In the genomic region with DNA sequence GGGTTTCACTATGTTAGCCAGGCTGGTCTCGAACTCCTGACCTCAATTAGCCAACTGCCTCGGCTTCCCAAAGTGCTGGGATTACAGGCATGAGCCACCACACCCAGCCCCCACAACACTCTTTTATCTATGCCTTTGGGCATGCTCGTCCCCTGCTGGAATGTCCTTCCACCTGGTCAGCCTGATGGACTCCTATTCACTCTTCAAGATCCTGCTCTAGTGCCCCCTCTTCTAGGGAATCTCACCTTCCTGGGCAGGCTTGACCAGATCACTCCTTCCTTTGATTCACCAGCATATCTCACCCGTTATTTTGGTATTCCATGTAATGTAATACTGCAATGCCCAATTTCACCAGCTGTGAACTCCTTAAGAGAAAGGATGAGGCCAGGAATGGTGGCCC, we compare ENCODE assay signal across 26 cellular contexts. TPM values are rescaled to one million over a fixed set of nuclear protein-coding genes. Genes with fewer than 3 reads are reported as not detected.
A peak's percentile ranks its signal among the peaks of the same experiment; 100 is the strongest.
DNase-seq lines count a peak whose midpoint lies in the region; ATAC-seq, FAIRE-seq and TF ChIP-seq lines count a peak whose summit lies in the region.
"Had no signal": no experiment of that assay in that cellular context is flagged by ENCODE, and none has a peak within 500 bp of the region (broad histone marks: within the 10 kb centered on the region; RNA-seq: fewer than 3 reads in every experiment).

No MANE protein-coding gene starts in this region.

- H3K36me3 ChIP-seq in heart right ventricle = no peaks in the 10 kb centered on the region
- no peaks in the 10 kb centered on the region for H3K36me3 ChIP-seq in kidney (ENCODE audit: control insufficient read depth in 1 of 2, insufficient read depth in 2 of 2, low read length in 2 of 2)
- H3K36me3 ChIP-seq: BE2C, BLaER1 had no signal

- peaks cover 2% of the 10 kb centered on the region for H3K27me3 Mint-ChIP-seq in activated CD4-positive, alpha-beta T cell treated with anti-CD3 and anti-CD28 coated beads for 36 hours

- TF ChIP-seq CTCF in heart right ventricle (IDR thresholded peaks at IDR 0.05) (no peak), kidney (IDR thresholded peaks at IDR 0.05; ENCODE audit: borderline replicate concordance, extremely low read depth, insufficient read depth) (no peak)

- POLR2A ChIA-PET in activated CD4-positive, alpha-beta T cell treated with anti-CD3 and anti-CD28 coated beads for 36 hours (lab: Charles Lee) = no interaction called here

- H3K27ac Mint-ChIP-seq in activated CD4-positive, alpha-beta T cell treated with anti-CD3 and anti-CD28 coated beads for 36 hours = no peak overlapping the region
- H3K27ac Mint-ChIP-seq: CD14-positive monocyte; CD4-positive, CD25-positive, alpha-beta regulatory T cell had no signal

- DNase-seq in Right ventricle myocardium superior (peak; percentile 5), heart right ventricle (no peak), kidney (peak; percentile 7), NCI-H82 (lab: John Stamatoyannopoulos, UW) (no peak)
- no peak for DNase-seq in activated CD4-positive, alpha-beta T cell treated with anti-CD3 and anti-CD28 coated beads for 36 hours
- DNase-seq: 8988T; ACHN; BE2C; C1 segment of cervical spinal cord; CD4-positive, alpha-beta memory T cell; CD4-positive, CD25-positive, alpha-beta regulatory T cell; CD8-positive, alpha-beta memory T cell; COR-L47; DMS 273 treated with DMSO at 0.1 percent for 48 hours; DMS153; DMS53; DMS79; DND-41; EL; GDM1 had no signal

- H3K9me3 ChIP-seq in heart right ventricle (peaks cover 0 to 8% (median 0%) of the 10 kb centered on the region in 11 donors), kidney (ENCODE audit: control insufficient read depth in 1 of 2, low read length in 2 of 2) (peaks cover 0 to 5% of the 10 kb centered on the region in 2 donors)
- H3K9me3 ChIP-seq: BE2C, BLaER1 had no signal

- 71 to 84% methylated on average over 4 of the region's 4 CpGs for WGBS in heart right ventricle, 2 donors

- H3K27ac ChIP-seq in heart right ventricle = no peak overlapping the region
- no peak overlapping the region for H3K27ac ChIP-seq in kidney (ENCODE audit: low read depth in 2 of 2, low read length in 2 of 2)
- H3K27ac ChIP-seq: BLaER1 had no signal

- H3K4me3 ChIP-seq in heart right ventricle = no peak overlapping the region
- no peak overlapping the region for H3K4me3 ChIP-seq in kidney (ENCODE audit: low read length in 2 of 2)
- H3K4me3 ChIP-seq: BLaER1, GM12878 had no signal

- no peak overlapping the region for H3K9ac ChIP-seq in kidney (ENCODE audit: low read length in 2 of 2)
- H3K9ac ChIP-seq: BLaER1 had no signal

- intact Hi-C loops in Right ventricle myocardium superior (cut with DNase I) = no loop called here
- intact Hi-C loops in heart right ventricle (cut with DNase I) = no loop called here
- intact Hi-C loops in kidney (cut with DNase I) = no loop called here
- intact Hi-C loops in activated CD4-positive, alpha-beta T cell treated with anti-CD3 and anti-CD28 coated beads for 36 hours (cut with DNase I, micrococcal nuclease) = no loop called here

- no peak for FAIRE-seq in kidney (lab: Jason Lieb, UNC)
- FAIRE-seq: A204.1, GM12878, GM12892, GM18507 had no signal

- no peaks in the 10 kb centered on the region for H3K36me3 Mint-ChIP-seq in activated CD4-positive, alpha-beta T cell treated with anti-CD3 and anti-CD28 coated beads for 36 hours (ENCODE audit: low read depth)
- H3K36me3 Mint-ChIP-seq: CD4-positive, alpha-beta memory T cell had no signal

- CTCF ChIA-PET in activated CD4-positive, alpha-beta T cell treated with anti-CD3 and anti-CD28 coated beads for 36 hours (lab: Charles Lee) = interaction anchor here (0.6 to 0.9 kb wide), 2 partner anchors 8 to 17 kb away, joined by 3 to 6 read pairs; a partner anchor contains a TSS

- no peaks in the 10 kb centered on the region for H3K9me3 Mint-ChIP-seq in activated CD4-positive, alpha-beta T cell treated with anti-CD3 and anti-CD28 coated beads for 36 hours (ENCODE audit: low read depth)
- H3K9me3 Mint-ChIP-seq: CD4-positive, CD25-positive, alpha-beta regulatory T cell; CD8-positive, alpha-beta memory T cell had no signal

- peaks cover 0 to 23% (median 4%) of the 10 kb centered on the region in 7 donors for H3K27me3 ChIP-seq in heart right ventricle
- H3K27me3 ChIP-seq: BLaER1 had no signal

- H3K4me1 ChIP-seq in heart right ventricle (no peaks in the 10 kb centered on the region), kidney (ENCODE audit: control insufficient read depth in 1 of 2, insufficient read depth in 1 of 2, low read depth in 1 of 2, low read length in 2 of 2) (no peaks in the 10 kb centered on the region)
- H3K4me1 ChIP-seq: BE2C had no signal

- ATAC-seq in Right ventricle myocardium superior (ENCODE audit: poor library complexity) (no peak), heart right ventricle (no peak)
- no peak for ATAC-seq in activated CD4-positive, alpha-beta T cell treated with anti-CD3 and anti-CD28 coated beads for 36 hours
- ATAC-seq: GM12878 had no signal

- H3K4me1 Mint-ChIP-seq in activated CD4-positive, alpha-beta T cell treated with anti-CD3 and anti-CD28 coated beads for 36 hours = no peaks in the 10 kb centered on the region
- H3K4me1 Mint-ChIP-seq: CD4-positive, alpha-beta memory T cell; CD8-positive, alpha-beta memory T cell had no signal

- no peak overlapping the region for H3K4me3 Mint-ChIP-seq in activated CD4-positive, alpha-beta T cell treated with anti-CD3 and anti-CD28 coated beads for 36 hours
- H3K4me3 Mint-ChIP-seq: CD14-positive monocyte; CD4-positive, alpha-beta memory T cell; CD8-positive, alpha-beta memory T cell had no signal

RNA-seq across cellular contexts. Expression of a gene that starts 13.9 kb away (rescaled TPM):
- total RNA-seq in Right ventricle myocardium superior (6.9 TPM), heart right ventricle (10 to 100 TPM in 1 of 10 donors, 1 to 10 TPM in 9; 4.5 to 15.4 (median 6.5) TPM), kidney (33.0 TPM)
- polyA plus RNA-seq in heart right ventricle (1 to 10 TPM; 7.8 to 8.9 TPM), kidney (ENCODE audit: insufficient read depth, low read depth, low replicate concordance) (28.4 TPM)
- 1 to 10 TPM; 8.2 to 9.8 TPM for total RNA-seq in activated CD4-positive, alpha-beta T cell treated with anti-CD3 and anti-CD28 coated beads for 36 hours

Comparison
In these comparisons a context has a peak if more than half of its experiments do, and no peak if none do; other contexts are left out.
1. DNase-seq: peak in Right ventricle myocardium superior (single experiment) and kidney (single experiment); none in heart right ventricle (0 of 2), activated CD4-positive, alpha-beta T cell treated with anti-CD3 and anti-CD28 coated beads for 36 hours (single experiment) and NCI-H82 (single experiment).